Comparison of ENCODE assay signal across 22 cellular contexts in the genomic region with DNA sequence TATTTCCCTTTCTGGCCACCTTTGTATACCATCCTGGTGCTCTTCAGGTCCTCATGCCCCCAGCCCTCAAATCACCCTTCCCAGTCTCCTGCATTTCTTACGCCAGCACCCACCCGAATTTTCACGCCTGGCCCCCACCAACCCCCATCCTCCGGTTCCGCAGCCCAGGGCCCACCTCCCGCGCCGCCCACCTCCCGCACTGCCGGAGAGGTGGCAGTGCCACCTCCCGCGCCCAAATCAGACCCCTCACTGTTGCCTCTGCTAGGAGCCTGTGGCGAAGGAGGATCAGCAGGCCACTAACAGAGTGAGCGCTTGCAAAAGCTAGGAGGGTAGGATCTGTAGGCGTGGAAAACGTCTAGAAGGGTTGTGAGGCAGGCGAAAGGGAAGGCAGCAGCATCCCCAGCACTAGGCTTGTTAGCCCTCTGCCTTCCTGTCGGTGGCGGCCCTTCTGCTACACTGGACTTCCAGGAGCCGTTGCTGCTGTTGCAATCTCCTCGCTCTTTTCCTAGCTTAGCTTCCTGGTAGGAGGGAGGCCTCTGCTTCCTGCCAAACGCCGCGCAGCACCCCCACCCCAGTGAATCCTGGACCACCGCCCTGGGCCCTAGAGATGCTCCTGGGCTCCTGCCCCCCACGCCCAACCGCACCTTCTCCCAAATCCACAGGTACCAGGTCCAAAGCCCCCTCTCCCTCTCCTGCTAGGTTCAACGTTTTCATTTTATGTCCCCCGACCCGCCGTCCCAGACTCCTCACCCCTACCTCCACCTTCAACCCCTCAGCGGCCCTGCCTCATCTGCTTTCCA.
"Had no signal": no experiment of that assay in that cellular context is flagged by ENCODE, and none has a peak within 500 bp of the region (broad histone marks: within the 10 kb centered on the region; RNA-seq: fewer than 3 reads in every experiment).

No MANE protein-coding gene starts in this region.

- H3K4me1 ChIP-seq: colonic mucosa, heart left ventricle, left ventricle myocardium inferior, lower lobe of right lung, right atrium auricular region, stomach, uterus had no signal

- H3K9me3 ChIP-seq: colonic mucosa, heart left ventricle, left ventricle myocardium inferior, lower lobe of right lung, right atrium auricular region, thoracic aorta, uterus had no signal

- H3K4me1 Mint-ChIP-seq: memory B cell had no signal

- H3K27me3 Mint-ChIP-seq: type B pancreatic cell had no signal

- H3K4me3 Mint-ChIP-seq: memory B cell; mesothelial cell of epicardium; natural killer cell treated with Interleukin-12 subunit alpha and Interleukin-12 subunit beta and Interleukin-15 and Interleukin-18, amount 100 ng/mL, for 72 hours; type B pancreatic cell had no signal

- H3K4me3 ChIP-seq: colonic mucosa, heart left ventricle, left ventricle myocardium inferior, lower lobe of right lung, right atrium auricular region, stomach, thoracic aorta, uterus had no signal

- H3K36me3 ChIP-seq: colonic mucosa, heart left ventricle, left ventricle myocardium inferior, lower lobe of right lung, right atrium auricular region, stomach, thoracic aorta, uterus had no signal

- H3K36me3 Mint-ChIP-seq: memory B cell; mesothelial cell of epicardium; natural killer cell treated with Interleukin-12 subunit alpha and Interleukin-12 subunit beta and Interleukin-15 and Interleukin-18, amount 100 ng/mL, for 72 hours; type B pancreatic cell had no signal

- H3K27ac ChIP-seq: colonic mucosa, heart left ventricle, left ventricle myocardium inferior, lower lobe of right lung, right atrium auricular region, stomach, thoracic aorta, uterus had no signal

- H3K27me3 ChIP-seq: colonic mucosa, right atrium auricular region, stomach, uterus had no signal

- DNase-seq: cerebellar nuclear complex; colonic mucosa; dermis blood vessel endothelial cell; heart left ventricle; hippocampal formation; left cardiac atrium; left ventricle myocardium inferior; lower lobe of right lung; small intestine; stimulated activated CD4-positive, alpha-beta T cell treated with anti-CD3 and anti-CD28 coated beads, Interleukin-12 subunit alpha, Interleukin-12 subunit beta, amount 100 ng/mL, for 4 hours; stimulated activated naive CD4-positive, alpha-beta T cell; stomach; substantia nigra; uterus had no signal

- FAIRE-seq: frontal cortex, keratinocyte, small intestine had no signal

- H3K9me3 Mint-ChIP-seq: memory B cell; natural killer cell treated with Interleukin-12 subunit alpha and Interleukin-12 subunit beta and Interleukin-15 and Interleukin-18, amount 100 ng/mL, for 72 hours had no signal

- H3K27ac Mint-ChIP-seq: memory B cell; mesothelial cell of epicardium; natural killer cell treated with Interleukin-12 subunit alpha and Interleukin-12 subunit beta and Interleukin-15 and Interleukin-18, amount 100 ng/mL, for 72 hours; type B pancreatic cell had no signal
